ENCODE assay signal across 9 cellular contexts in genomic region chr13:25574437-25575426, GRCh38.
DNase-seq lines count a peak whose midpoint lies in the region; ATAC-seq and TF ChIP-seq lines count a peak whose summit lies in the region.
"Had no signal": no experiment of that assay in that cellular context is flagged by ENCODE, and none has a peak within 500 bp of the region (broad histone marks: within the 10 kb centered on the region; RNA-seq: fewer than 3 reads in every experiment).

No MANE protein-coding gene starts in this region.

- H3F3A ChIP-seq in GM23338 (replicated peaks; ENCODE audit: low read depth) = no peaks in the 10 kb centered on the region

- H3K27me3 Mint-ChIP-seq in GM23338 (ENCODE audit: insufficient read depth, low read depth, poor library complexity) (no peaks in the 10 kb centered on the region), progenitor cell of endocrine pancreas (peaks cover 23% of the 10 kb centered on the region)
- peaks cover 31% of the 10 kb centered on the region for H3K27me3 Mint-ChIP-seq in activated naive CD4-positive, alpha-beta T cell treated with anti-CD3 and anti-CD28 coated beads, Interleukin-2, amount 10 ng/mL, durations not matched to agents 7 days and 5 days

- TF ChIP-seq CTCF in GM23338 (conservative IDR thresholded peaks at IDR 0.05; ENCODE audit: low read depth in 2 of 2) (peak; percentile 97), progenitor cell of endocrine pancreas (IDR thresholded peaks at IDR 0.05; ENCODE audit: unreplicated experiment) (peak; percentile 91), uterus (IDR thresholded peaks at IDR 0.05) (peak; percentile 23 to 64 (median 50))

- peak; percentile 86 for DNase-seq in Caki2 (ENCODE audit: low read depth)
- DNase-seq in GM23338 (ENCODE audit: low spot score) = peak; percentile 92
- DNase-seq in NCI-H1105 treated with DMSO at 0.1 percent for 48 hours (lab: John Stamatoyannopoulos, UW) = peak; percentile 61
- DNase-seq in SK-N-MC (ENCODE audit: low read depth, low spot score) = peak; percentile 78
- DNase-seq in activated naive CD4-positive, alpha-beta T cell treated with anti-CD3 and anti-CD28 coated beads, Interleukin-2, amount 10 ng/mL, durations not matched to agents 7 days and 5 days = peak; percentile 85
- DNase-seq in glomerular visceral epithelial cell (ENCODE audit: extremely low spot score) = peak; percentile 88
- DNase-seq in progenitor cell of endocrine pancreas (ENCODE audit: low spot score, unreplicated experiment) = peak; percentile 82
- DNase-seq in uterus = peak; percentile 22 to 35
- DNase-seq: activated B cell treated with CpG ODN at 0.5 μM for 24 hours had no signal

- H3K79me2 ChIP-seq in GM23338 (replicated peaks; ENCODE audit: insufficient read depth) = no peaks in the 10 kb centered on the region

- in situ Hi-C loops in Caki2 (cut with HindIII; ENCODE audit: low pct_unique_long_range_greater_than_20kb, low sequenced_read_pairs) = no loop called here

- H3K27ac Mint-ChIP-seq in GM23338 = no peak overlapping the region; the same call in 1 of the 2 replicates
- H3K27ac Mint-ChIP-seq in activated naive CD4-positive, alpha-beta T cell treated with anti-CD3 and anti-CD28 coated beads, Interleukin-2, amount 10 ng/mL, durations not matched to agents 7 days and 5 days = no peak overlapping the region
- no peak overlapping the region for H3K27ac Mint-ChIP-seq in progenitor cell of endocrine pancreas
- H3K27ac Mint-ChIP-seq: activated B cell treated with CpG ODN at 0.5 μM for 24 hours had no signal

- H3K36me3 ChIP-seq in GM23338 (ENCODE audit: insufficient read depth) (no peaks in the 10 kb centered on the region), SK-N-MC (ENCODE audit: insufficient read depth, low read length) (no peaks in the 10 kb centered on the region), uterus (no peaks in the 10 kb centered on the region)

- no peaks in the 10 kb centered on the region for H3K9me3 ChIP-seq in SK-N-MC (ENCODE audit: low read depth, low read length)
- H3K9me3 ChIP-seq in uterus = no peaks in the 10 kb centered on the region

- H4K20me1 ChIP-seq in GM23338 (replicated peaks; ENCODE audit: insufficient read depth) = no peaks in the 10 kb centered on the region

- H3K36me3 Mint-ChIP-seq in GM23338 (ENCODE audit: low read depth) (no peaks in the 10 kb centered on the region), progenitor cell of endocrine pancreas (ENCODE audit: insufficient read depth) (no peaks in the 10 kb centered on the region)
- H3K36me3 Mint-ChIP-seq in activated naive CD4-positive, alpha-beta T cell treated with anti-CD3 and anti-CD28 coated beads, Interleukin-2, amount 10 ng/mL, durations not matched to agents 7 days and 5 days = no peaks in the 10 kb centered on the region

- H3K9me3 Mint-ChIP-seq in GM23338 = no peaks in the 10 kb centered on the region
- H3K9me3 Mint-ChIP-seq in activated naive CD4-positive, alpha-beta T cell treated with anti-CD3 and anti-CD28 coated beads, Interleukin-2, amount 10 ng/mL, durations not matched to agents 7 days and 5 days = no peaks in the 10 kb centered on the region
- no peaks in the 10 kb centered on the region for H3K9me3 Mint-ChIP-seq in progenitor cell of endocrine pancreas (ENCODE audit: low read depth)
- H3K9me3 Mint-ChIP-seq: activated B cell treated with CpG ODN at 0.5 μM for 24 hours had no signal

- H3K4me2 ChIP-seq in GM23338 = no peak overlapping the region

- peaks cover 10% of the 10 kb centered on the region for H3K4me1 Mint-ChIP-seq in GM23338
- H3K4me1 Mint-ChIP-seq in activated naive CD4-positive, alpha-beta T cell treated with anti-CD3 and anti-CD28 coated beads, Interleukin-2, amount 10 ng/mL, durations not matched to agents 7 days and 5 days = no peaks in the 10 kb centered on the region
- H3K4me1 Mint-ChIP-seq in progenitor cell of endocrine pancreas (ENCODE audit: low read depth) = peaks cover 2% of the 10 kb centered on the region
- H3K4me1 Mint-ChIP-seq: activated B cell treated with CpG ODN at 0.5 μM for 24 hours had no signal

- H3K27ac ChIP-seq in GM23338 (ENCODE audit: low read depth) (no peak overlapping the region), SK-N-MC (no peak overlapping the region), uterus (no peak overlapping the region)

- CTCF ChIA-PET in activated naive CD4-positive, alpha-beta T cell treated with anti-CD3 and anti-CD28 coated beads, Interleukin-2, amount 10 ng/mL, durations not matched to agents 7 days and 5 days (lab: Charles Lee) = interaction anchor here (0.7 to 2.2 kb wide), 14 partner anchors 8 to 610 kb away, joined by 3 to 20 read pairs (median 4); no protein-coding TSS in a partner anchor

- H3K4me3 Mint-ChIP-seq in GM23338 (no peak overlapping the region), progenitor cell of endocrine pancreas (ENCODE audit: low read depth) (no peak overlapping the region)
- H3K4me3 Mint-ChIP-seq in activated naive CD4-positive, alpha-beta T cell treated with anti-CD3 and anti-CD28 coated beads, Interleukin-2, amount 10 ng/mL, durations not matched to agents 7 days and 5 days = no peak overlapping the region
- H3K4me3 Mint-ChIP-seq: activated B cell treated with CpG ODN at 0.5 μM for 24 hours had no signal

- no peaks in the 10 kb centered on the region for H3K9me2 ChIP-seq in GM23338 (ENCODE audit: insufficient read depth)

- intact Hi-C loops in uterus (cut with DNase I; ENCODE audit: low total_unique reads) = no loop called here

- H3K4me3 ChIP-seq in GM23338 (no peak overlapping the region), SK-N-MC (no peak overlapping the region), uterus (no peak overlapping the region)

- TF ChIP-seq POLR2A in uterus (IDR thresholded peaks at IDR 0.05) = no peak

- H3K4me1 ChIP-seq in GM23338 (ENCODE audit: insufficient read depth) (no peaks in the 10 kb centered on the region), uterus (no peaks in the 10 kb centered on the region)

- H2AFZ ChIP-seq in GM23338 = no peak overlapping the region

- ATAC-seq in GM23338 = peak; percentile 96

- no peak overlapping the region for H3K9ac ChIP-seq in SK-N-MC (ENCODE audit: insufficient read length)

- H3K27me3 ChIP-seq in GM23338 (ENCODE audit: insufficient read depth) (no peaks in the 10 kb centered on the region), uterus (no peaks in the 10 kb centered on the region)

TF ChIP-seq in GM23338, 12 proteins besides CTCF, POLR2A, EP300 and RAD21 (continues in another document):
- TF ChIP-seq ZNF114 (CRISPR knock-in tag; IDR thresholded peaks at IDR 0.05) (no peak), EZH2 (IDR thresholded peaks at IDR 0.05; ENCODE audit: low read depth, unreplicated experiment) (no peak), JUNB (IDR thresholded peaks at IDR 0.05; ENCODE audit: unreplicated experiment) (no peak), POLR2AphosphoS5 (IDR thresholded peaks at IDR 0.05; ENCODE audit: low read depth) (no peak), EZH2phosphoT487 (IDR thresholded peaks at IDR 0.05; ENCODE audit: unreplicated experiment) (no peak), CREB1 (CRISPR knock-in tag; IDR thresholded peaks at IDR 0.05; ENCODE audit: low read depth) (no peak), ZNF331 (CRISPR knock-in tag; IDR thresholded peaks at IDR 0.05; ENCODE audit: low read depth) (no peak)
- TF ChIP-seq, protein P1, sequence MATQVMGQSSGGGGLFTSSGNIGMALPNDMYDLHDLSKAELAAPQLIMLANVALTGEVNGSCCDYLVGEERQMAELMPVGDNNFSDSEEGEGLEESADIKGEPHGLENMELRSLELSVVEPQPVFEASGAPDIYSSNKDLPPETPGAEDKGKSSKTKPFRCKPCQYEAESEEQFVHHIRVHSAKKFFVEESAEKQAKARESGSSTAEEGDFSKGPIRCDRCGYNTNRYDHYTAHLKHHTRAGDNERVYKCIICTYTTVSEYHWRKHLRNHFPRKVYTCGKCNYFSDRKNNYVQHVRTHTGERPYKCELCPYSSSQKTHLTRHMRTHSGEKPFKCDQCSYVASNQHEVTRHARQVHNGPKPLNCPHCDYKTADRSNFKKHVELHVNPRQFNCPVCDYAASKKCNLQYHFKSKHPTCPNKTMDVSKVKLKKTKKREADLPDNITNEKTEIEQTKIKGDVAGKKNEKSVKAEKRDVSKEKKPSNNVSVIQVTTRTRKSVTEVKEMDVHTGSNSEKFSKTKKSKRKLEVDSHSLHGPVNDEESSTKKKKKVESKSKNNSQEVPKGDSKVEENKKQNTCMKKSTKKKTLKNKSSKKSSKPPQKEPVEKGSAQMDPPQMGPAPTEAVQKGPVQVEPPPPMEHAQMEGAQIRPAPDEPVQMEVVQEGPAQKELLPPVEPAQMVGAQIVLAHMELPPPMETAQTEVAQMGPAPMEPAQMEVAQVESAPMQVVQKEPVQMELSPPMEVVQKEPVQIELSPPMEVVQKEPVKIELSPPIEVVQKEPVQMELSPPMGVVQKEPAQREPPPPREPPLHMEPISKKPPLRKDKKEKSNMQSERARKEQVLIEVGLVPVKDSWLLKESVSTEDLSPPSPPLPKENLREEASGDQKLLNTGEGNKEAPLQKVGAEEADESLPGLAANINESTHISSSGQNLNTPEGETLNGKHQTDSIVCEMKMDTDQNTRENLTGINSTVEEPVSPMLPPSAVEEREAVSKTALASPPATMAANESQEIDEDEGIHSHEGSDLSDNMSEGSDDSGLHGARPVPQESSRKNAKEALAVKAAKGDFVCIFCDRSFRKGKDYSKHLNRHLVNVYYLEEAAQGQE (IDR thresholded peaks at IDR 0.05; ENCODE audit: unreplicated experiment) = no peak

Comparison
In these comparisons a context has a peak if more than half of its experiments do, and no peak if none do; other contexts are left out.
1. DNase-seq: peak in every context shown above with its lines; median percentile 92 in GM23338; 88 in glomerular visceral epithelial cell; 86 in Caki2; 85 in activated naive CD4-positive, alpha-beta T cell treated with anti-CD3 and anti-CD28 coated beads, Interleukin-2, amount 10 ng/mL, durations not matched to agents 7 days and 5 days; 82 in progenitor cell of endocrine pancreas; 78 in SK-N-MC; 61 in NCI-H1105 treated with DMSO at 0.1 percent for 48 hours; 28 in uterus.